Comparison of ENCODE assay signal across 8 cellular contexts in the genomic region with DNA sequence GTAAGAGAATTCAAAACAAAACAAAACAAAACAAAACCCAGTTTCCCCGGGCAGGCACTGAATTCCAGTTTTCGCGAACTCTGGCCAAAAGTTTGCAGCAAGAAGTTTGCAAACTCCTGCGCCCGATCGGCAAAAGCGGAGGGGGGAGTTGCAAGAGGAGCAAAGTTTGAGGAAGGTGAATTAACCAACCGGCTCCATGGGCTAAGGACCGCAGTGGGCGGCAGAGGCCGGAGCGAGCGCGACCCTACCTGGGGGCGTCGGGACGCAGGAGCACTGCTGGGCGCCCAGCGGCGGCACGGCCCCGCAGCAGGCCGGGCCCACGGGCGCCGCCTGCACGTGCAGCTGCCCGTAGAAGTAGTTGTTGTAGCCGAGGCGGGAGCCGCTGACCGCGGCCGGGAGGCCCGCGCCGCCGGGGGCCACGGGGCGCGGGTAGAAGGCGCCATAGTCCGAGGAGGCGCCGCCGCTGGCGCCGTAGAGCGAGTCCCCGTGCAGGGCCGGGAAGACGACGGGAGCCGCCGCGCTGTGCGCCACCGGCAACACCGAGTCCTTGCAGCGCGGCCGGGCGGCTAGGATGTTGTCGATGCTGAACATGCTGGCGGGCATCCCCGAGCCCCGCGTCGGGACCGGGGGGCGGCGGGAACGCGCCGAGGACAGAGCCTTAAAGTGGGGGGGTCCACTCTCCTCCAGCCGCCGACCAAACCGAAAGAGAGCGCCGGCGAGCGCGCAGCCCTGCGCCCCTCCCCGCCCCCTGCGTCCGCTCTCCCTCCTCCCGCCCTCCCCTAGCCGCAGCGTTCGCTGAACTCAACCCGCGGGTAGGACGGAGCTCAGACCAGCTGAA. TPM values are rescaled to one million over a fixed set of nuclear protein-coding genes. Genes with fewer than 3 reads are reported as not detected.
DNase-seq lines count a peak whose midpoint lies in the region; ATAC-seq and TF ChIP-seq lines count a peak whose summit lies in the region.

A gene (minus strand): TSS at position 701 of the 838 bp plus-strand sequence. CDS start 98 bp downstream, at position 603.

- peaks cover 3% of the 10 kb centered on the region for H3K4me1 Mint-ChIP-seq in memory B cell

- H3K36me3 ChIP-seq in upper lobe of right lung: no peaks in the 10 kb centered on the region

- H3K27me3 Mint-ChIP-seq in memory B cell: peaks cover 21% of the 10 kb centered on the region

- DNase-seq in EH (ENCODE audit: low read depth) (peak; percentile 23), NCI-H510A (lab: John Stamatoyannopoulos, UW) (peak; percentile 52), coronary artery (ENCODE audit: low spot score) (no peak), memory B cell (ENCODE audit: low spot score in 2 of 2) (no peak), upper lobe of right lung (no peak), NCI-H2081 treated with DMSO at 0.1 percent for 48 hours (lab: John Stamatoyannopoulos, UW) (no peak)
- no peak for DNase-seq in activated effector memory CD4-positive, alpha-beta T cell treated with Interleukin-2 at 50 U/mL for 16 hours

- peaks cover 3% of the 10 kb centered on the region for H3K9me3 Mint-ChIP-seq in memory B cell

- no peak for ATAC-seq in memory B cell (ENCODE audit: low read depth)
- peak; percentile 62 for ATAC-seq in upper lobe of right lung
- ATAC-seq in GM19035 (IDR thresholded peaks at IDR 0.05; ENCODE audit: unreplicated experiment): no peak

- peaks cover 21% of the 10 kb centered on the region for H3K4me1 ChIP-seq in upper lobe of right lung

- H3K4me3 ChIP-seq in coronary artery (peak within 1 kb of the TSS; percentile 85), upper lobe of right lung (peak within 1 kb of the TSS; percentile 53)

- intact Hi-C loops in upper lobe of right lung (cut with DNase I): no loop called here

- H3K27me3 ChIP-seq in upper lobe of right lung: peaks cover 99% of the 10 kb centered on the region

- H3K4me3 Mint-ChIP-seq in memory B cell: peak within 1 kb of the TSS; percentile 67

- H3K27ac Mint-ChIP-seq in memory B cell: no peak within 1 kb of the TSS

- no peaks in the 10 kb centered on the region for H3K9me3 ChIP-seq in upper lobe of right lung

- TF ChIP-seq CTCF in coronary artery (IDR thresholded peaks at IDR 0.05): no peak
- TF ChIP-seq CTCF in upper lobe of right lung (IDR thresholded peaks at IDR 0.05): no peak

- H3K36me3 Mint-ChIP-seq in memory B cell: no peaks in the 10 kb centered on the region

- no peak within 1 kb of the TSS for H3K27ac ChIP-seq in coronary artery
- H3K27ac ChIP-seq in upper lobe of right lung: no peak within 1 kb of the TSS

RNA-seq across cellular contexts. Expression of the gene that starts here (rescaled TPM):
- total RNA-seq in upper lobe of right lung: not detected

Comparison
In these comparisons a context has a peak if more than half of its experiments do, and no peak if none do; other contexts are left out.
1. Peak in ATAC-seq and H3K4me3 ChIP-seq in upper lobe of right lung; RNA of the gene not detected or under 1 TPM.
2. DNase-seq: peak in EH (single experiment) and NCI-H510A (single experiment); none in coronary artery (single experiment), memory B cell (0 of 2), upper lobe of right lung (single experiment), activated effector memory CD4-positive, alpha-beta T cell treated with Interleukin-2 at 50 U/mL for 16 hours (single experiment) and NCI-H2081 treated with DMSO at 0.1 percent for 48 hours (single experiment).